Comparison of ENCODE assay signal across 8 cellular contexts in the genomic region with DNA sequence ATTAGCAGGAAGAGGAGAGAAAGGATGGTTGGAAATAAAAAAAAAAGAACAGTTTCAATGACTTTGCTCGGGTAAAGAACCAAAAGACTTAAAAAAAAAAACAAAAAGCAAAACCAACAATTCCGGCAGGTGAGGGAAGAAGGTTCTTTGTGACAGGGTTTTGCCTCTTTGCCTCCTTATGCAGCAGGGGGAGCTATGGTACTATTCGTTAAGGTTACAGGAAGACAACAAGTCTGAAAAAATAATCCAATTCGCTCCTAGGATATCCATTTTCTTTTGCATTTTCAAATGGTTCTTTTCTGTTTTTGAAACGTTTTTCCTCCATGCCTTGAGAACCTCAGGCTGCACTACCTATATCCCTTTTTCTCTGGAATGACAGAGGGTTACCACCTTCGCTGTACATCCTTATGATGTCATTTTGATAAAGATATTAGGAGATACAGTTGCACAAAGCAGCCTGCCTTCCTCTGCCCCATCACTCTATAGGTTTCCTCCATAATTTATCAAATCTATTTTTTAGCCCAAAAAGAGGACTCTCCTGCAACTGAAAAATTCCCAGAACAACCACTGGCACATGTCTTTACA. TPM values are rescaled to one million over a fixed set of nuclear protein-coding genes. Genes with fewer than 3 reads are reported as not detected.
DNase-seq lines count a peak whose midpoint lies in the region; ATAC-seq and TF ChIP-seq lines count a peak whose summit lies in the region.

No MANE protein-coding gene starts in this region.

- CTCF ChIA-PET in PC-3 (lab: Charles Lee) = interaction anchor here (0.7 kb wide), 2 partner anchors 33 to 816 kb away, joined by 6 read pairs; no protein-coding TSS in a partner anchor

- peak overlapping the region; percentile 65 for H3K4me2 ChIP-seq in PC-3 (ENCODE audit: low read length)
- H3K4me2 ChIP-seq in mesenchymal stem cell (ENCODE audit: low read length, poor library complexity, severe bottlenecking) = peak overlapping the region; percentile 39

- POLR2A ChIA-PET in PC-3 (lab: Charles Lee; ENCODE audit: unreplicated experiment) = no interaction called here

- BruUV-seq in PC-3 (replicated peaks; lab: Mats Ljungman, UMichigan) = no TSS peak

- no peaks in the 10 kb centered on the region for H3K79me2 ChIP-seq in PC-3 (ENCODE audit: low read length)

- 36% methylated on average over 4 of the region's 6 CpGs for WGBS in mesenchymal stem cell

- H2BK15ac ChIP-seq in mesenchymal stem cell (ENCODE audit: low read depth, poor library complexity, severe bottlenecking) = no peak overlapping the region

- no peak overlapping the region for H3K14ac ChIP-seq in mesenchymal stem cell (ENCODE audit: low read length in 2 of 2)

- no peaks in the 10 kb centered on the region for H3K9me2 ChIP-seq in PC-3 (replicated peaks; ENCODE audit: low read length)

- H2AFZ ChIP-seq in PC-3 (ENCODE audit: low read length) (peak overlapping the region; percentile 85), mesenchymal stem cell (ENCODE audit: low read depth, low read length) (no peak overlapping the region)

- no peak overlapping the region for H2BK12ac ChIP-seq in mesenchymal stem cell (ENCODE audit: low read length in 2 of 2)

- H4K20me1 ChIP-seq in PC-3 (ENCODE audit: low read length) = no peaks in the 10 kb centered on the region

- no peak overlapping the region for H3K23ac ChIP-seq in mesenchymal stem cell (ENCODE audit: low read length in 2 of 2)

- H3K9me3 ChIP-seq in PC-3 (ENCODE audit: low read length) (no peaks in the 10 kb centered on the region), mesenchymal stem cell (ENCODE audit: control insufficient read depth, low read length) (no peaks in the 10 kb centered on the region)

- no peaks in the 10 kb centered on the region for H3K36me3 ChIP-seq in PC-3 (ENCODE audit: low read depth, low read length)
- no peaks in the 10 kb centered on the region for H3K36me3 ChIP-seq in mesenchymal stem cell (ENCODE audit: control insufficient read depth in 1 of 2, insufficient read depth in 2 of 2, low read depth in 1 of 2, low read length in 2 of 2)

- H3F3A ChIP-seq in PC-3 (ENCODE audit: low read length, unreplicated experiment) = no peaks in the 10 kb centered on the region

- H3K79me1 ChIP-seq in mesenchymal stem cell (replicated peaks; ENCODE audit: low read length, poor library complexity, severe bottlenecking) = no peaks in the 10 kb centered on the region

- H3K18ac ChIP-seq in mesenchymal stem cell (ENCODE audit: low read depth in 1 of 2, low read length in 2 of 2) = no peak overlapping the region

- H3K27ac ChIP-seq in 22Rv1 (no peak overlapping the region), PC-3 (ENCODE audit: low read length) (peak overlapping the region; percentile 19; the same call in 1 of the 2 replicates), mesenchymal stem cell (ENCODE audit: low read length, poor library complexity, severe bottlenecking) (no peak overlapping the region), coronary artery (no peak overlapping the region)

- ATAC-seq in PC-3 = peak; percentile 18; the same call in 1 of the 2 replicates
- ATAC-seq in GM21825 (IDR thresholded peaks at IDR 0.05; ENCODE audit: unreplicated experiment) = no peak

- no peak overlapping the region for H2BK5ac ChIP-seq in mesenchymal stem cell (ENCODE audit: low read depth, low read length, poor library complexity, severe bottlenecking)

- H2BK120ac ChIP-seq in mesenchymal stem cell (ENCODE audit: low read depth, low read length) = no peak overlapping the region

- DNase-seq in Daoy (ENCODE audit: low read depth) = peak; percentile 49
- DNase-seq in Jurkat, Clone E6-1 (ENCODE audit: low read depth, low spot score) = peak; percentile 66
- DNase-seq in PC-3 = peak; percentile 83
- peak; percentile 20 for DNase-seq in cerebellum (ENCODE audit: low spot score)
- DNase-seq in mesenchymal stem cell = peak; percentile 70
- no peak for DNase-seq in coronary artery (ENCODE audit: low spot score)

- no peak overlapping the region for H3K9ac ChIP-seq in PC-3 (ENCODE audit: low read length)
- peak overlapping the region; percentile 78 for H3K9ac ChIP-seq in mesenchymal stem cell (ENCODE audit: low read length)

- H2AK5ac ChIP-seq in mesenchymal stem cell (ENCODE audit: low read length, severe bottlenecking) = no peak overlapping the region

- H4K8ac ChIP-seq in mesenchymal stem cell (ENCODE audit: low read length) = no peak overlapping the region

- intact Hi-C loops in PC-3 (cut with micrococcal nuclease) = loop anchor here (1.0 to 10.0 kb wide), 10 partner anchors 132 to 862 kb away; no protein-coding TSS in a partner anchor

- H3K4me1 ChIP-seq in PC-3 (ENCODE audit: insufficient read depth, low read length) (peaks cover 19% of the 10 kb centered on the region), mesenchymal stem cell (ENCODE audit: control insufficient read depth, insufficient read depth, low read depth, low read length) (no peaks in the 10 kb centered on the region)

- peak; percentile 83 for TF ChIP-seq CTCF in 22Rv1 (IDR thresholded peaks at IDR 0.05)
- TF ChIP-seq CTCF in PC-3 (conservative IDR thresholded peaks at IDR 0.05; ENCODE audit: low read depth, low read length) = peak; percentile 94
- TF ChIP-seq CTCF in coronary artery (IDR thresholded peaks at IDR 0.05) = no peak

- H3K27me3 ChIP-seq in PC-3 (ENCODE audit: low read length) (no peaks in the 10 kb centered on the region), mesenchymal stem cell (ENCODE audit: control insufficient read depth in 1 of 2, insufficient read depth in 1 of 2, low read length in 2 of 2) (no peaks in the 10 kb centered on the region)

- H3K4ac ChIP-seq in mesenchymal stem cell (ENCODE audit: low read depth in 1 of 2, low read length in 2 of 2) = no peak overlapping the region

- H3K4me3 ChIP-seq in Jurkat, Clone E6-1 (ENCODE audit: low read length) = no peak overlapping the region
- H3K4me3 ChIP-seq in PC-3 (ENCODE audit: low read length) (no peak overlapping the region; the same call in 1 of the 2 replicates), mesenchymal stem cell (ENCODE audit: insufficient read depth in 1 of 2, low read depth in 1 of 2, low read length in 2 of 2) (no peak overlapping the region), coronary artery (no peak overlapping the region)

- no peak overlapping the region for H4K91ac ChIP-seq in mesenchymal stem cell (ENCODE audit: low read length)

RNA-seq across cellular contexts. Expression of a gene that starts 55.0 kb away (rescaled TPM):
- total RNA-seq in Daoy (2014; rRNA removed; shearing (Covaris generic)) = 3.3 and 3.4 TPM in 2 replicates
- 7.8 TPM for polyA plus RNA-seq in Jurkat, Clone E6-1 (2012; ENCODE audit: insufficient read depth, insufficient read length)
- total RNA-seq in PC-3 (2014; rRNA removed) (13.8 and 15.4 TPM in 2 replicates), cerebellum (3.6 TPM)
- 0.36 TPM for polyA plus RNA-seq in mesenchymal stem cell (2013, experiment 1 of 2)
- polyA plus RNA-seq in mesenchymal stem cell (2013, experiment 2 of 2) = 0.60 TPM
